ENCODE assay signal across 25 cellular contexts in genomic region chr1:203534012-203534411, GRCh38. TPM values are rescaled to one million over a fixed set of nuclear protein-coding genes. Genes with fewer than 3 reads are reported as not detected.
DNase-seq lines count a peak whose midpoint lies in the region; ATAC-seq and TF ChIP-seq lines count a peak whose summit lies in the region.
"Had no signal": no experiment of that assay in that cellular context is flagged by ENCODE, and none has a peak within 500 bp of the region (broad histone marks: within the 10 kb centered on the region; RNA-seq: fewer than 3 reads in every experiment).

No MANE protein-coding gene starts in this region.

- no peak overlapping the region for H2BK15ac ChIP-seq in mesenchymal stem cell (ENCODE audit: low read depth, poor library complexity, severe bottlenecking)

- H3K4me3 ChIP-seq in brain microvascular endothelial cell (ENCODE audit: low read depth, low read length) (no peak overlapping the region), mesenchymal stem cell (ENCODE audit: insufficient read depth in 1 of 2, low read depth in 1 of 2, low read length in 2 of 2) (peak overlapping the region in 1 of 2 experiments; percentile 11), stomach (no peak overlapping the region)
- H3K4me3 ChIP-seq: mucosa of descending colon, psoas muscle, SK-N-MC had no signal

- no peak for TF ChIP-seq POLR2A in stomach (IDR thresholded peaks at IDR 0.05)

- H3K27ac Mint-ChIP-seq in HFFc6 (peak overlapping the region; percentile 95), nephron progenitor cell (no peak overlapping the region)
- H3K27ac Mint-ChIP-seq: activated naive CD8-positive, alpha-beta T cell treated with anti-CD3 and anti-CD28 coated beads, Interleukin-2, amount 10 ng/mL, durations not matched to agents 7 days and 5 days; dendritic cell treated with granulocyte-macrophage colony-stimulating factor and Interleukin-4, amounts not matched to agents 40 ng/mL and 50 ng/mL, for 4 days had no signal

- TF ChIP-seq CTCF in HFFc6 (IDR thresholded peaks at IDR 0.05) (no peak), brain microvascular endothelial cell (IDR thresholded peaks at IDR 0.05; ENCODE audit: low read depth, low read length, missing control alignments) (no peak), stomach (IDR thresholded peaks at IDR 0.05) (no peak), nephron progenitor cell (IDR thresholded peaks at IDR 0.05) (no peak)

- H3K9me3 Mint-ChIP-seq in HFFc6 (no peaks in the 10 kb centered on the region), nephron progenitor cell (no peaks in the 10 kb centered on the region)
- H3K9me3 Mint-ChIP-seq: activated naive CD8-positive, alpha-beta T cell treated with anti-CD3 and anti-CD28 coated beads, Interleukin-2, amount 10 ng/mL, durations not matched to agents 7 days and 5 days; dendritic cell treated with granulocyte-macrophage colony-stimulating factor and Interleukin-4, amounts not matched to agents 40 ng/mL and 50 ng/mL, for 4 days had no signal

- H3K27me3 Mint-ChIP-seq in HFFc6 (ENCODE audit: insufficient read depth) (peaks cover 1% of the 10 kb centered on the region), nephron progenitor cell (ENCODE audit: low read depth, poor library complexity) (peaks cover 14% of the 10 kb centered on the region)

- H3K27ac ChIP-seq in brain microvascular endothelial cell, result peak overlapping the region; percentile 50
- H3K27ac ChIP-seq in mesenchymal stem cell (ENCODE audit: low read length, poor library complexity, severe bottlenecking), result no peak overlapping the region
- peak overlapping the region in 3 of 5 donors; percentile 64 to 86 (median 73) for H3K27ac ChIP-seq in stomach
- H3K27ac ChIP-seq: HL-60, neutrophil, psoas muscle, SK-N-MC, WERI-Rb-1 had no signal

- H2AK5ac ChIP-seq in mesenchymal stem cell (ENCODE audit: low read length, severe bottlenecking), result no peak overlapping the region

- H3K4me2 ChIP-seq in mesenchymal stem cell (ENCODE audit: low read length, poor library complexity, severe bottlenecking), result no peak overlapping the region

- H3K79me1 ChIP-seq in mesenchymal stem cell (replicated peaks; ENCODE audit: low read length, poor library complexity, severe bottlenecking), result no peaks in the 10 kb centered on the region

- peak overlapping the region; percentile 72 for H3K4me3 Mint-ChIP-seq in HFFc6
- H3K4me3 Mint-ChIP-seq in nephron progenitor cell, result no peak overlapping the region
- H3K4me3 Mint-ChIP-seq: activated naive CD8-positive, alpha-beta T cell treated with anti-CD3 and anti-CD28 coated beads, Interleukin-2, amount 10 ng/mL, durations not matched to agents 7 days and 5 days; dendritic cell treated with granulocyte-macrophage colony-stimulating factor and Interleukin-4, amounts not matched to agents 40 ng/mL and 50 ng/mL, for 4 days had no signal

- intact Hi-C loops in stomach (cut with DNase I; ENCODE audit: low total_unique reads), result no loop called here

- TF ChIP-seq EP300 in stomach (IDR thresholded peaks at IDR 0.05), result no peak

- H3K4ac ChIP-seq in mesenchymal stem cell (ENCODE audit: low read depth in 1 of 2, low read length in 2 of 2), result peak overlapping the region in 1 of 2 experiments; percentile 38

- H3K4me1 ChIP-seq in mesenchymal stem cell (ENCODE audit: control insufficient read depth, insufficient read depth, low read depth, low read length) (peaks cover 2% of the 10 kb centered on the region), stomach (peaks cover 22 to 68% (median 36%) of the 10 kb centered on the region in 4 donors)

- H3K9me3 ChIP-seq in mesenchymal stem cell (ENCODE audit: control insufficient read depth, low read length) (no peaks in the 10 kb centered on the region), stomach (no peaks in the 10 kb centered on the region)
- H3K9me3 ChIP-seq: mucosa of descending colon, neutrophil, psoas muscle had no signal

- H3K27me3 ChIP-seq in brain microvascular endothelial cell (replicated peaks) (no peaks in the 10 kb centered on the region), mesenchymal stem cell (ENCODE audit: control insufficient read depth in 1 of 2, insufficient read depth in 1 of 2, low read length in 2 of 2) (no peaks in the 10 kb centered on the region), stomach (no peaks in the 10 kb centered on the region)
- H3K27me3 ChIP-seq: neutrophil had no signal

- DNase-seq in HFFc6 (no peak), brain microvascular endothelial cell (no peak), mesenchymal stem cell (no peak), stomach (no peak), T-helper 1 cell (no peak), nephron progenitor cell (no peak), iPS-NIHi11 (ENCODE audit: low spot score) (no peak)
- DNase-seq: activated CD4-positive, alpha-beta T cell treated with anti-CD3 and anti-CD28 coated beads, Interleukin-2, amount 50 U/mL, for 1 hour; activated naive CD8-positive, alpha-beta T cell treated with anti-CD3 and anti-CD28 coated beads, Interleukin-2, amount 10 ng/mL, durations not matched to agents 7 days and 5 days; mucosa of descending colon; NCI-H1105 treated with DMSO at 0.1 percent for 48 hours; NCI-H2081 treated with DMSO at 0.1 percent for 48 hours; NCI-H524; stimulated activated CD4-positive, alpha-beta T cell treated with anti-CD3 and anti-CD28 coated beads, Interleukin-4, amount 100 ng/mL, for 4 hours; stimulated activated naive CD8-positive, alpha-beta T cell treated with anti-CD3 and anti-CD28 coated beads, Interleukin-15, Interleukin-2, amounts not matched to agents 100 U/mL and 50 U/mL, for 24 hours had no signal

- no peak overlapping the region for H4K91ac ChIP-seq in mesenchymal stem cell (ENCODE audit: low read length)

- in situ Hi-C loops in brain microvascular endothelial cell (cut with HindIII; ENCODE audit: low pct_ligation_motif_present, low sequenced_read_pairs), result no loop called here

- no peak overlapping the region for H2BK120ac ChIP-seq in mesenchymal stem cell (ENCODE audit: low read depth, low read length)

- peak overlapping the region; percentile 71 for H3K9ac ChIP-seq in mesenchymal stem cell (ENCODE audit: low read length)

- H4K8ac ChIP-seq in mesenchymal stem cell (ENCODE audit: low read length), result no peak overlapping the region

- H3K36me3 ChIP-seq in brain microvascular endothelial cell (replicated peaks) (no peaks in the 10 kb centered on the region), mesenchymal stem cell (ENCODE audit: control insufficient read depth in 1 of 2, insufficient read depth in 2 of 2, low read depth in 1 of 2, low read length in 2 of 2) (no peaks in the 10 kb centered on the region), stomach (no peaks in the 10 kb centered on the region)
- H3K36me3 ChIP-seq: neutrophil, WERI-Rb-1 had no signal

- H3K18ac ChIP-seq in mesenchymal stem cell (ENCODE audit: low read depth in 1 of 2, low read length in 2 of 2), result peak overlapping the region in 1 of 2 experiments; percentile 31

- no peak overlapping the region for H3K23ac ChIP-seq in mesenchymal stem cell (ENCODE audit: low read length in 2 of 2)

- H2BK5ac ChIP-seq in mesenchymal stem cell (ENCODE audit: low read depth, low read length, poor library complexity, severe bottlenecking), result no peak overlapping the region

- H2AFZ ChIP-seq in mesenchymal stem cell (ENCODE audit: low read depth, low read length), result no peak overlapping the region

- H3K14ac ChIP-seq in mesenchymal stem cell (ENCODE audit: low read length in 2 of 2), result no peak overlapping the region

- ATAC-seq in activated CD4-positive, CD25-positive, alpha-beta regulatory T cell treated with anti-CD3 and anti-CD28 coated beads, Interleukin-2, amount 50 U/mL, for 24 hours, result no peak
- ATAC-seq: mucosa of descending colon; stimulated activated naive CD8-positive, alpha-beta T cell treated with anti-CD3 and anti-CD28 coated beads, Interleukin-15, Interleukin-2, amounts not matched to agents 100 U/mL and 50 U/mL, for 24 hours had no signal

- H3K4me1 Mint-ChIP-seq in HFFc6 (ENCODE audit: low read depth), result peaks cover 73% of the 10 kb centered on the region
- peaks cover 1% of the 10 kb centered on the region for H3K4me1 Mint-ChIP-seq in nephron progenitor cell

- H3K36me3 Mint-ChIP-seq in HFFc6 (ENCODE audit: low read depth) (no peaks in the 10 kb centered on the region), nephron progenitor cell (ENCODE audit: low read depth) (no peaks in the 10 kb centered on the region)
- H3K36me3 Mint-ChIP-seq: activated naive CD8-positive, alpha-beta T cell treated with anti-CD3 and anti-CD28 coated beads, Interleukin-2, amount 10 ng/mL, durations not matched to agents 7 days and 5 days had no signal

- H2BK12ac ChIP-seq in mesenchymal stem cell (ENCODE audit: low read length in 2 of 2), result peak overlapping the region in 1 of 2 experiments; percentile 9

RNA-seq across cellular contexts. Expression of gene OPTC, which starts 40.1 kb away (rescaled TPM):
- total RNA-seq in HFFc6 (2021; fragmentation: NEBNext Ultra II Directional; extraction: Animal tissue kit (Norgen Biotek cat#: 25700)), result not detected
- not detected for polyA plus RNA-seq in mesenchymal stem cell (2013, experiment 1 of 2)
- not detected for polyA plus RNA-seq in mesenchymal stem cell (2013, experiment 2 of 2)
- total RNA-seq in stomach, result not detected
- not detected for polyA plus RNA-seq in stomach
- total RNA-seq: activated naive CD8-positive, alpha-beta T cell treated with anti-CD3 and anti-CD28 coated beads, Interleukin-2, amount 10 ng/mL, durations not matched to agents 7 days and 5 days; bronchial epithelial cell; left ventricle myocardium superior; mucosa of descending colon; psoas muscle; urinary bladder had no signal
- polyA plus RNA-seq: psoas muscle had no signal

RNA-seq across cellular contexts. Expression of gene PRELP, which starts 58.4 kb away (rescaled TPM):
- under 1 TPM; 0.59 to 0.81 (median 0.70) TPM for total RNA-seq in HFFc6 (2021; fragmentation: NEBNext Ultra II Directional; extraction: Animal tissue kit (Norgen Biotek cat#: 25700))
- 2.2 TPM for polyA plus RNA-seq in mesenchymal stem cell (2013, experiment 1 of 2)
- 2.1 TPM for polyA plus RNA-seq in mesenchymal stem cell (2013, experiment 2 of 2)
- total RNA-seq in stomach, result 10 to 100 TPM in 3 of 5 donors, 1 to 10 TPM in 2; 1.1 to 29.8 (median 10.7) TPM
- polyA plus RNA-seq in stomach, result 10 to 100 TPM in 1 of 3 donors, 1 to 10 TPM in 2; 2.2 to 29.5 (median 3.2) TPM
- total RNA-seq: activated naive CD8-positive, alpha-beta T cell treated with anti-CD3 and anti-CD28 coated beads, Interleukin-2, amount 10 ng/mL, durations not matched to agents 7 days and 5 days; bronchial epithelial cell had no signal
